14 cellular contexts compared by ENCODE assay signal in the genomic region with DNA sequence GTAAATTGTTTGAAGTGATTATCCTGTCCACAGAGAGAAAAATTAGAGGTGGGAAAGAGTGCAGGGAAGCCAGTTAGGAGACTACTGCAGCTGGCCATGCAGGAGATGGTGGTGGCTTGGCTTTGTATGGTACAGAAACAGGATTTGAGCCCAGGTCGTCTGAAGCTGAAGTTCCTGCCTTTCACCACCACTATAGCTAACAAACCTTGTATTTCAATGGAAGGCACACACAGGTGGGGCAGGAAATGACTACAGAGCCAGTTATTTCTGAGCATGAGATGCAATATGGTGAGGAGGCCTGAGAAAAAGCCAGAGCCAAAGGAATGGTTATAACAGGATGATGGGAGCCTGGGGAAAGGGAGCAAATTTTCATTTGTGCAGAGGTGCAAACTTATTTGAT.
DNase-seq lines count a peak whose midpoint lies in the region; ATAC-seq and TF ChIP-seq lines count a peak whose summit lies in the region.
"Had no signal": no experiment of that assay in that cellular context is flagged by ENCODE, and none has a peak within 500 bp of the region (broad histone marks: within the 10 kb centered on the region; RNA-seq: fewer than 3 reads in every experiment).

No MANE protein-coding gene starts in this region.

- no peaks in the 10 kb centered on the region for H3K27me3 Mint-ChIP-seq in CD4-positive, alpha-beta T cell

- POLR2A ChIA-PET in CD4-positive, alpha-beta T cell (lab: Charles Lee) = interaction anchor here (0.6 to 5.4 kb wide), 23 partner anchors 9 to 362 kb away, joined by 3 to 66 read pairs (median 6); partner anchors contain the start of gene BTG1

- CTCF ChIA-PET in CD4-positive, alpha-beta T cell (lab: Charles Lee) = interaction anchor here (1.5 to 1.9 kb wide), 2 partner anchors 10 to 41 kb away, joined by 4 to 8 read pairs; no protein-coding TSS in a partner anchor

- peak; percentile 97 for ATAC-seq in CD4-positive, alpha-beta T cell (ENCODE audit: poor library complexity)
- ATAC-seq in HG02763 (IDR thresholded peaks at IDR 0.05; ENCODE audit: unreplicated experiment) (no peak), omental fat pad (ENCODE audit: low FRiP score) (no peak)

- DNase-seq in CD4-positive, alpha-beta T cell = peak in 3 of 10 experiments; percentile 21 to 33 (median 29)
- DNase-seq in ELR (ENCODE audit: low read depth) (peak; percentile 77), NCI-H774 (lab: John Stamatoyannopoulos, UW) (peak; percentile 32), dermis blood vessel endothelial cell (peak; percentile 57), omental fat pad (ENCODE audit: low spot score) (no peak), NCI-H446 (lab: John Stamatoyannopoulos, UW) (no peak), ACHN (no peak)
- DNase-seq: amygdala; effector memory CD4-positive, alpha-beta T cell; NCI-H2171 treated with DMSO at 0.1 percent for 48 hours; trophoblast cell; WERI-Rb-1 had no signal

- peaks cover 3% of the 10 kb centered on the region for H3K9me3 Mint-ChIP-seq in CD4-positive, alpha-beta T cell

- H3K27ac ChIP-seq in CD4-positive, alpha-beta T cell (ENCODE audit: low read depth, low read length) = no peak overlapping the region
- H3K27ac ChIP-seq: right atrium auricular region, WERI-Rb-1 had no signal

- in situ Hi-C loops in ACHN (cut with HindIII; ENCODE audit: low pct_ligation_motif_present, low pct_unique_long_range_greater_than_20kb, low sequenced_read_pairs) = no loop called here

- H3K4me1 Mint-ChIP-seq in CD4-positive, alpha-beta T cell (ENCODE audit: low read depth) = peaks cover 88% of the 10 kb centered on the region

- intact Hi-C loops in CD4-positive, alpha-beta T cell (cut with DNase I, micrococcal nuclease) = no loop called here

- H3K9me3 ChIP-seq in CD4-positive, alpha-beta T cell (ENCODE audit: control insufficient read depth, low read length) = no peaks in the 10 kb centered on the region
- H3K9me3 ChIP-seq: right atrium auricular region had no signal

- H3K4me3 Mint-ChIP-seq in CD4-positive, alpha-beta T cell = peak overlapping the region; percentile 77

- H3K27me3 ChIP-seq in CD4-positive, alpha-beta T cell (ENCODE audit: control insufficient read depth, insufficient read depth, low read length) = no peaks in the 10 kb centered on the region
- H3K27me3 ChIP-seq: right atrium auricular region had no signal

- TF ChIP-seq CTCF in CD4-positive, alpha-beta T cell (IDR thresholded peaks at IDR 0.05) = no peak
- no peak for TF ChIP-seq CTCF in omental fat pad (IDR thresholded peaks at IDR 0.05)

- H3K36me3 Mint-ChIP-seq in CD4-positive, alpha-beta T cell (ENCODE audit: low read depth) = peaks cover 15% of the 10 kb centered on the region

- H3K27ac Mint-ChIP-seq in CD4-positive, alpha-beta T cell = peak overlapping the region; percentile 85

Comparison
In these comparisons a context has a peak if more than half of its experiments do, and no peak if none do; other contexts are left out.
1. DNase-seq: peak in ELR (single experiment), NCI-H774 (single experiment) and dermis blood vessel endothelial cell (single experiment); none in omental fat pad (single experiment), NCI-H446 (0 of 2) and ACHN (single experiment).